11 cellular contexts compared by ENCODE assay signal in genomic region chr10:110815354-110816004, GRCh38. TPM values are rescaled to one million over a fixed set of nuclear protein-coding genes. Genes with fewer than 3 reads are reported as not detected.
DNase-seq lines count a peak whose midpoint lies in the region; ATAC-seq and TF ChIP-seq lines count a peak whose summit lies in the region.
"Had no signal": no experiment of that assay in that cellular context is flagged by ENCODE, and none has a peak within 500 bp of the region (broad histone marks: within the 10 kb centered on the region; RNA-seq: fewer than 3 reads in every experiment).

No MANE protein-coding gene starts in this region.

- H3K9me2 ChIP-seq in MM.1S (replicated peaks; ENCODE audit: insufficient read depth, low read length) = no peaks in the 10 kb centered on the region

- H3K36me3 ChIP-seq in heart right ventricle (peaks cover 0 to 35% (median 0%) of the 10 kb centered on the region in 9 donors), MM.1S (replicated peaks; ENCODE audit: insufficient read depth, low read length) (no peaks in the 10 kb centered on the region)

- no peaks in the 10 kb centered on the region for H4K20me1 ChIP-seq in MM.1S (ENCODE audit: insufficient read depth, low read length)

- H3K79me2 ChIP-seq in MM.1S (ENCODE audit: low read length) = no peaks in the 10 kb centered on the region

- no peaks in the 10 kb centered on the region for H3K9me3 ChIP-seq in heart right ventricle
- no peaks in the 10 kb centered on the region for H3K9me3 ChIP-seq in MM.1S (replicated peaks; ENCODE audit: insufficient read depth, low read length)

- TF ChIP-seq CTCF in GM20000 (IDR thresholded peaks at IDR 0.05; ENCODE audit: extremely low read depth, missing control alignments) = no peak
- TF ChIP-seq CTCF in heart right ventricle (IDR thresholded peaks at IDR 0.05) = no peak
- TF ChIP-seq CTCF in MM.1S (IDR thresholded peaks at IDR 0.05; ENCODE audit: low read length) = no peak

- H3K9ac ChIP-seq in MM.1S (ENCODE audit: low read length) = no peak overlapping the region

- H2AFZ ChIP-seq in MM.1S (ENCODE audit: low read length) = no peak overlapping the region

- H3K4me1 ChIP-seq in heart right ventricle = peaks cover 21 to 95% (median 62%) of the 10 kb centered on the region in 9 donors
- H3K4me1 ChIP-seq in MM.1S (ENCODE audit: low read length) = no peaks in the 10 kb centered on the region

- H3K4me2 ChIP-seq in MM.1S (ENCODE audit: low read depth, low read length) = no peak overlapping the region

- TF ChIP-seq POLR2A in erythroblast (IDR thresholded peaks at IDR 0.05; ENCODE audit: low read length) = no peak

- WGBS in heart right ventricle, 2 donors = 26 to 55% methylated on average over 1 of the region's 1 CpG

- intact Hi-C loops in heart right ventricle (cut with DNase I) = no loop called here

- H3K4me3 ChIP-seq in heart right ventricle (no peak overlapping the region), MM.1S (ENCODE audit: low read length) (no peak overlapping the region)

- peak overlapping the region in 6 of 10 donors; percentile 6 to 44 (median 27) for H3K27ac ChIP-seq in heart right ventricle
- H3K27ac ChIP-seq in MM.1S (ENCODE audit: low read length) = no peak overlapping the region

- DNase-seq in GM20000 (ENCODE audit: low spot score) (peak; percentile 44), heart right ventricle (peak in 1 of 2 donors; percentile 52), MM.1S (no peak), Kasumi-1 (lab: John Stamatoyannopoulos, UW) (no peak), dermis blood vessel endothelial cell (no peak), erythroblast (lab: John Stamatoyannopoulos, UW) (no peak)
- DNase-seq: glutamatergic neuron, NCI-H510A had no signal

- H3K27me3 ChIP-seq in heart right ventricle (no peaks in the 10 kb centered on the region), MM.1S (replicated peaks; ENCODE audit: insufficient read depth, low read length) (no peaks in the 10 kb centered on the region)

- no peaks in the 10 kb centered on the region for H3F3A ChIP-seq in MM.1S (ENCODE audit: insufficient read depth, low read length)

- ATAC-seq in GM18508 (IDR thresholded peaks at IDR 0.05; ENCODE audit: insufficient read depth, unreplicated experiment) = peak; percentile 49
- peak; percentile 58 for ATAC-seq in HG03196 (IDR thresholded peaks at IDR 0.05; ENCODE audit: unreplicated experiment)
- peak in 6 of 8 donors; percentile 33 to 74 (median 56) for ATAC-seq in heart right ventricle
- ATAC-seq: SK-N-SH treated with all-trans-retinoic acid at 6 μM for 48 hours had no signal

RNA-seq across cellular contexts. Expression of gene PDCD4, which starts 56.2 kb away (rescaled TPM):
- total RNA-seq in heart right ventricle (10 to 100 TPM; 35.2 to 57.6 (median 45.7) TPM), dermis blood vessel endothelial cell (171 and 200 TPM in 2 replicates)
- 10 to 100 TPM; 15.9 to 59.5 TPM for polyA plus RNA-seq in heart right ventricle
